32 cellular contexts compared by ENCODE assay signal in genomic region chr11:72395993-72396392, GRCh38. TPM values are rescaled to one million over a fixed set of nuclear protein-coding genes. Genes with fewer than 3 reads are reported as not detected.
DNase-seq lines count a peak whose midpoint lies in the region; ATAC-seq and TF ChIP-seq lines count a peak whose summit lies in the region.
"Had no signal": no experiment of that assay in that cellular context is flagged by ENCODE, and none has a peak within 500 bp of the region (broad histone marks: within the 10 kb centered on the region; RNA-seq: fewer than 3 reads in every experiment).

No MANE protein-coding gene starts in this region.

- no peak overlapping the region for H3K4ac ChIP-seq in H9 (ENCODE audit: low read depth, low read length)

- H3K4me1 ChIP-seq in GM23338 (ENCODE audit: insufficient read depth) (no peaks in the 10 kb centered on the region), H9 (ENCODE audit: insufficient read depth, low read length) (no peaks in the 10 kb centered on the region), stomach (peaks cover 0 to 12% (median 6%) of the 10 kb centered on the region in 4 donors)
- H3K4me1 ChIP-seq: left lung, Peyer's patch had no signal

- H3T11ph ChIP-seq in H9 (ENCODE audit: low read length) = no peak overlapping the region

- no peak for DNase-seq in GM23338 (ENCODE audit: low spot score)
- DNase-seq in dorsolateral prefrontal cortex = peak in 6 of 10 donors; percentile 44 to 68 (median 59)
- DNase-seq in midbrain (lab: John Stamatoyannopoulos, UW) = peak; percentile 75
- DNase-seq in substantia nigra (lab: John Stamatoyannopoulos, UW) = peak in 36 of 49 donors; percentile 10 to 88 (median 53)
- no peak for DNase-seq in NCI-H2227 treated with DMSO at 0.1 percent for 48 hours (lab: John Stamatoyannopoulos, UW)
- DNase-seq in H9 = no peak
- DNase-seq in stomach = no peak
- DNase-seq: activated CD4-positive, alpha-beta memory T cell treated with anti-CD3 and anti-CD28 coated beads for 36 hours; activated CD4-positive, alpha-beta T cell treated with anti-CD3 and anti-CD28 coated beads for 1 hour; activated naive CD8-positive, alpha-beta T cell treated with anti-CD3 and anti-CD28 coated beads, Interleukin-2, amount 50 U/mL, for 24 hours; activated T-cell treated with anti-CD3 and anti-CD28 coated beads, Interleukin-2, amount 50 U/mL, for 72 hours; AML-193; brain microvascular endothelial cell; CD4-positive, alpha-beta memory T cell; effector CD4-positive, alpha-beta T cell; H7; KBM-7; left lung; mesendoderm; MG63; naive thymus-derived CD4-positive, alpha-beta T cell; NCI-H1105 treated with DMSO at 0.1 percent for 48 hours; NCI-H1930; NCI-H526; Peyer's patch; retina; SIG-M5; stimulated activated naive CD4-positive, alpha-beta T cell treated with Interleukin-2 at 50 U/mL for 16 hours had no signal

- H3K27ac ChIP-seq in GM23338 (ENCODE audit: low read depth) (no peak overlapping the region), dorsolateral prefrontal cortex (peak overlapping the region in 31 of 59 donors; percentile 5 to 79 (median 56)), substantia nigra (ENCODE audit: low read depth, low read length, poor library complexity, severe bottlenecking) (peak overlapping the region; percentile 6), H9 (ENCODE audit: insufficient read length, low read depth, low read length) (no peak overlapping the region), stomach (peak overlapping the region in 1 of 5 donors; percentile 42)
- H3K27ac ChIP-seq: brain microvascular endothelial cell, left lung, Peyer's patch, skin epidermis had no signal

- H3K56ac ChIP-seq in H9 (ENCODE audit: insufficient read length, low read depth, low read length) = no peak overlapping the region

- no peaks in the 10 kb centered on the region for H3K79me1 ChIP-seq in H9 (ENCODE audit: insufficient read depth, low read depth, low read length, poor library complexity, severe bottlenecking)

- H3K79me2 ChIP-seq in GM23338 (replicated peaks; ENCODE audit: insufficient read depth) (no peaks in the 10 kb centered on the region), H9 (ENCODE audit: insufficient read depth, low read length) (no peaks in the 10 kb centered on the region)

- H3K4me3 ChIP-seq in GM23338 (no peak overlapping the region), dorsolateral prefrontal cortex (no peak overlapping the region), stomach (no peak overlapping the region)
- H3K4me3 ChIP-seq: left lung, MG63, Peyer's patch, skin epidermis, thoracic aorta had no signal

- ATAC-seq in GM23338 (peak; percentile 54), GM18909 (IDR thresholded peaks at IDR 0.05; ENCODE audit: poor library complexity, unreplicated experiment) (no peak)
- ATAC-seq: activated naive CD8-positive, alpha-beta T cell treated with anti-CD3 and anti-CD28 coated beads, Interleukin-2, amount 50 U/mL, for 24 hours; activated T-cell treated with anti-CD3 and anti-CD28 coated beads, Interleukin-2, amount 50 U/mL, for 72 hours; left lung; naive thymus-derived CD4-positive, alpha-beta T cell had no signal

- peaks cover 5% of the 10 kb centered on the region; the same call in 2 of the 3 replicates for H3K4me1 Mint-ChIP-seq in GM23338
- H3K4me1 Mint-ChIP-seq in H9 = peaks cover 18 to 19% of the 10 kb centered on the region in 2 experiments
- H3K4me1 Mint-ChIP-seq: CD4-positive, alpha-beta memory T cell had no signal

- no peak overlapping the region for H2BK120ac ChIP-seq in H9 (ENCODE audit: low read depth, low read length, poor library complexity, severe bottlenecking)

- H3K9me2 ChIP-seq in GM23338 (ENCODE audit: insufficient read depth) = no peaks in the 10 kb centered on the region

- H2BK5ac ChIP-seq in H9 (ENCODE audit: insufficient read length, low read length) = no peak overlapping the region

- H3K4me3 Mint-ChIP-seq in GM23338 (no peak overlapping the region), H9 (no peak overlapping the region)
- H3K4me3 Mint-ChIP-seq: activated CD4-positive, alpha-beta memory T cell treated with anti-CD3 and anti-CD28 coated beads for 36 hours; activated naive CD8-positive, alpha-beta T cell treated with anti-CD3 and anti-CD28 coated beads, Interleukin-2, amount 50 U/mL, for 24 hours; activated T-cell treated with anti-CD3 and anti-CD28 coated beads, Interleukin-2, amount 50 U/mL, for 72 hours; CD4-positive, alpha-beta memory T cell; naive thymus-derived CD4-positive, alpha-beta T cell; T-helper 2 cell treated with Interferon-gamma antibody and Interleukin-4, amounts not matched to agents 5 μg/mL and 100 μg/mL, for 36 hours had no signal

- H4K8ac ChIP-seq in H9 (replicated peaks; ENCODE audit: insufficient read length, low read depth, low read length) = no peak overlapping the region

- no peak overlapping the region for H2AK5ac ChIP-seq in H9 (ENCODE audit: insufficient read length, low read length)

- TF ChIP-seq CTCF in GM23338 (conservative IDR thresholded peaks at IDR 0.05; ENCODE audit: low read depth in 2 of 2) (no peak), dorsolateral prefrontal cortex (IDR thresholded peaks at IDR 0.05 in 54 of 56, conservative IDR thresholded peaks at IDR 0.05 in 2 of 56; ENCODE audit: low read depth in 1 of 56, partially characterized antibody in 56 of 56) (no peak), H9 (conservative IDR thresholded peaks at IDR 0.05) (no peak), stomach (IDR thresholded peaks at IDR 0.05) (no peak)

- no peak overlapping the region for H3K18ac ChIP-seq in H9 (ENCODE audit: insufficient read length, low read depth, low read length)

- intact Hi-C loops in dorsolateral prefrontal cortex (cut with DNase I) = no loop called here
- intact Hi-C loops in stomach (cut with DNase I; ENCODE audit: low total_unique reads) = no loop called here

- H2AFZ ChIP-seq in GM23338 (no peak overlapping the region), H9 (ENCODE audit: low read length) (no peak overlapping the region)

- H3K14ac ChIP-seq in H9 (ENCODE audit: insufficient read depth, low read length) = no peak overlapping the region

- no peak overlapping the region for H2BK20ac ChIP-seq in H9 (ENCODE audit: low read depth, low read length, poor library complexity, severe bottlenecking)

- H3F3A ChIP-seq in GM23338 (replicated peaks; ENCODE audit: low read depth) = no peaks in the 10 kb centered on the region

- peaks cover 12% of the 10 kb centered on the region for H4K20me1 ChIP-seq in GM23338 (replicated peaks; ENCODE audit: insufficient read depth)
- no peaks in the 10 kb centered on the region for H4K20me1 ChIP-seq in H9 (ENCODE audit: control insufficient read depth, insufficient read depth, insufficient read length)

- no peaks in the 10 kb centered on the region for H3K27me3 ChIP-seq in GM23338 (ENCODE audit: insufficient read depth)
- H3K27me3 ChIP-seq in dorsolateral prefrontal cortex = no peaks in the 10 kb centered on the region
- no peaks in the 10 kb centered on the region for H3K27me3 ChIP-seq in H9 (ENCODE audit: insufficient read depth, low read length)
- H3K27me3 ChIP-seq in stomach = no peaks in the 10 kb centered on the region
- H3K27me3 ChIP-seq: brain microvascular endothelial cell, left lung, MG63, Peyer's patch had no signal

- no peaks in the 10 kb centered on the region for H3K9me3 Mint-ChIP-seq in GM23338
- H3K9me3 Mint-ChIP-seq in H9 = no peaks in the 10 kb centered on the region
- H3K9me3 Mint-ChIP-seq: activated CD4-positive, alpha-beta memory T cell treated with anti-CD3 and anti-CD28 coated beads for 36 hours; activated naive CD8-positive, alpha-beta T cell treated with anti-CD3 and anti-CD28 coated beads, Interleukin-2, amount 50 U/mL, for 24 hours; activated T-cell treated with anti-CD3 and anti-CD28 coated beads, Interleukin-2, amount 50 U/mL, for 72 hours; T-helper 2 cell treated with Interferon-gamma antibody and Interleukin-4, amounts not matched to agents 5 μg/mL and 100 μg/mL, for 36 hours had no signal

- no peak overlapping the region for H2BK12ac ChIP-seq in H9 (ENCODE audit: insufficient read length, low read depth, low read length)

- no peak overlapping the region for H3K9ac ChIP-seq in H9 (ENCODE audit: extremely low read depth, insufficient read length, low read length)

- no peak overlapping the region for H4K5ac ChIP-seq in H9 (ENCODE audit: insufficient read length, low read depth, low read length)

- H3K9me3 ChIP-seq in H9 (ENCODE audit: control insufficient read depth, low read depth, low read length) = no peaks in the 10 kb centered on the region
- no peaks in the 10 kb centered on the region for H3K9me3 ChIP-seq in stomach
- H3K9me3 ChIP-seq: left lung, MG63, Peyer's patch, thoracic aorta had no signal

- H2BK15ac ChIP-seq in H9 (ENCODE audit: low read depth, low read length) = no peak overlapping the region

- no peak overlapping the region for H4K91ac ChIP-seq in H9 (ENCODE audit: insufficient read length, low read depth, low read length)

- no peak overlapping the region for H3K4me2 ChIP-seq in GM23338
- no peak overlapping the region for H3K4me2 ChIP-seq in H9 (ENCODE audit: insufficient read depth, insufficient read length, low read length)

- H3K36me3 ChIP-seq in GM23338 (ENCODE audit: insufficient read depth) = no peaks in the 10 kb centered on the region
- peaks cover 0 to 11% (median 9%) of the 10 kb centered on the region in 4 donors for H3K36me3 ChIP-seq in stomach
- H3K36me3 ChIP-seq: brain microvascular endothelial cell had no signal

- no peaks in the 10 kb centered on the region for H3K23me2 ChIP-seq in H9 (ENCODE audit: insufficient read length, low read depth, low read length, poor library complexity, severe bottlenecking)

- no peak overlapping the region for H3K23ac ChIP-seq in H9 (ENCODE audit: insufficient read length, low read depth, low read length)

- no peak for TF ChIP-seq POLR2A in stomach (IDR thresholded peaks at IDR 0.05)

- H3K27me3 Mint-ChIP-seq in GM23338 (ENCODE audit: insufficient read depth, low read depth, poor library complexity) (peaks cover 2% of the 10 kb centered on the region), H9 (ENCODE audit: low read depth) (peaks cover 11% of the 10 kb centered on the region)
- H3K27me3 Mint-ChIP-seq: activated CD4-positive, alpha-beta memory T cell treated with anti-CD3 and anti-CD28 coated beads for 36 hours; activated naive CD8-positive, alpha-beta T cell treated with anti-CD3 and anti-CD28 coated beads, Interleukin-2, amount 50 U/mL, for 24 hours; CD4-positive, alpha-beta memory T cell; naive thymus-derived CD4-positive, alpha-beta T cell had no signal

- no peak for TF ChIP-seq EP300 in stomach (IDR thresholded peaks at IDR 0.05)

- no peak overlapping the region for H3K27ac Mint-ChIP-seq in GM23338
- H3K27ac Mint-ChIP-seq in H9 = no peak overlapping the region
- H3K27ac Mint-ChIP-seq: activated CD4-positive, alpha-beta memory T cell treated with anti-CD3 and anti-CD28 coated beads for 36 hours; activated naive CD8-positive, alpha-beta T cell treated with anti-CD3 and anti-CD28 coated beads, Interleukin-2, amount 50 U/mL, for 24 hours; activated T-cell treated with anti-CD3 and anti-CD28 coated beads, Interleukin-2, amount 50 U/mL, for 72 hours; CD4-positive, alpha-beta memory T cell; naive thymus-derived CD4-positive, alpha-beta T cell; T-helper 2 cell treated with Interferon-gamma antibody and Interleukin-4, amounts not matched to agents 5 μg/mL and 100 μg/mL, for 36 hours had no signal

- no CpG with 5 or more reads among the region's 8 CpGs for WGBS in H9 (ENCODE audit: extremely low coverage, insufficient read length, low lambda C conversion rate)
- 62 to 83% (median 79%) methylated on average over 8 of the region's 8 CpGs for WGBS in stomach, 5 donors

- H3K36me3 Mint-ChIP-seq in GM23338 (ENCODE audit: low read depth) (no peaks in the 10 kb centered on the region), H9 (ENCODE audit: insufficient read depth in 1 of 3, low read depth in 3 of 3) (no peaks in the 10 kb centered on the region; a peak in 1 of 7 replicates)

RNA-seq across cellular contexts. Expression of gene CLPB, which starts 38.3 kb away (rescaled TPM):
- total RNA-seq in GM23338 (2014; rRNA removed; shearing (Covaris generic)) = 24.7 and 32.7 TPM in 2 replicates
- polyA plus RNA-seq in GM23338 (2016; fragmentation: Nextera tagmentation; extraction: Ambion mirVana) (11.0 and 12.6 TPM in 2 replicates), stomach (1 to 10 TPM; 2.6 to 8.0 (median 6.6) TPM)
- total RNA-seq in dorsolateral prefrontal cortex (10 to 100 TPM; 34.4 to 60.7 (median 50.3) TPM), H9 (2021) (26.2 and 26.6 TPM in 2 replicates), stomach (10 to 100 TPM; 16.1 to 96.9 (median 20.3) TPM)

Comparison
In these comparisons a context has a peak if more than half of its experiments do, and no peak if none do; other contexts are left out.
1. DNase-seq: peak in dorsolateral prefrontal cortex (6 of 10), midbrain (single experiment) and substantia nigra (36 of 49); none in GM23338 (single experiment), NCI-H2227 treated with DMSO at 0.1 percent for 48 hours (single experiment), H9 (single experiment) and stomach (single experiment).
2. H3K27ac ChIP-seq: peak in dorsolateral prefrontal cortex (31 of 59) and substantia nigra (single experiment); none in GM23338 (single experiment) and H9 (single experiment).